ENCODE assay signal across 38 cellular contexts in genomic region chr2:132857334-132857733, GRCh38.
"Had no signal": no experiment of that assay in that cellular context is flagged by ENCODE, and none has a peak within 500 bp of the region (broad histone marks: within the 10 kb centered on the region; RNA-seq: fewer than 3 reads in every experiment).

No MANE protein-coding gene starts in this region.

- H3K27me3 Mint-ChIP-seq: activated naive CD4-positive, alpha-beta T cell treated with anti-CD3 and anti-CD28 coated beads, Interleukin-2, amount 10 ng/mL, durations not matched to agents 7 days and 5 days; activated naive CD4-positive, alpha-beta T cell treated with anti-CD3 and anti-CD28 coated beads, Interleukin-2, amount 50 U/mL, for 24 hours; activated naive CD8-positive, alpha-beta T cell; activated naive CD8-positive, alpha-beta T cell treated with anti-CD3 and anti-CD28 coated beads for 36 hours; activated naive CD8-positive, alpha-beta T cell treated with anti-CD3 and anti-CD28 coated beads, Interleukin-2, amount 10 ng/mL, durations not matched to agents 7 days and 5 days; activated naive CD8-positive, alpha-beta T cell treated with anti-CD3 and anti-CD28 coated beads, Interleukin-2, amount 50 U/mL, for 24 hours; activated T-cell treated with anti-CD3 and anti-CD28 coated beads, Interleukin-2, amount 50 U/mL, for 24 hours; activated T-helper 17 cell treated with anti-CD3 and anti-CD28 coated beads, Interleukin-2, amount 50 U/mL, for 72 hours; brain; central memory CD8-positive, alpha-beta T cell had no signal

- H3K9me3 ChIP-seq: adrenal gland, ascending aorta, body of pancreas, breast epithelium had no signal

- H3K4me3 Mint-ChIP-seq: activated naive CD4-positive, alpha-beta T cell treated with anti-CD3 and anti-CD28 coated beads for 36 hours; activated naive CD4-positive, alpha-beta T cell treated with anti-CD3 and anti-CD28 coated beads, Interleukin-2, amount 10 ng/mL, durations not matched to agents 7 days and 5 days; activated naive CD4-positive, alpha-beta T cell treated with anti-CD3 and anti-CD28 coated beads, Interleukin-2, amount 50 U/mL, for 24 hours; activated naive CD8-positive, alpha-beta T cell; activated naive CD8-positive, alpha-beta T cell treated with anti-CD3 and anti-CD28 coated beads for 36 hours; activated naive CD8-positive, alpha-beta T cell treated with anti-CD3 and anti-CD28 coated beads, Interleukin-2, amount 10 ng/mL, durations not matched to agents 7 days and 5 days; activated naive CD8-positive, alpha-beta T cell treated with anti-CD3 and anti-CD28 coated beads, Interleukin-2, amount 50 U/mL, for 24 hours; activated T-cell treated with anti-CD3 and anti-CD28 coated beads, Interleukin-2, amount 50 U/mL, for 24 hours; activated T-cell treated with anti-CD3 and anti-CD28 coated beads, Interleukin-2, amount 50 U/mL, for 4 hours; activated T-cell treated with anti-CD3 and anti-CD28 coated beads, Interleukin-2, amount 50 U/mL, for 72 hours; activated T-helper 1 cell treated with anti-CD3 and anti-CD28 coated beads, Interleukin-12 subunit alpha, Interleukin-12 subunit beta, Interleukin-2, Interleukin-4 antibody, amounts not matched to agents 30 ng/mL and 10 ng/mL and 1 ng/mL, durations not matched to agents 14 hours and 24 hours and 36 hours; activated T-helper 17 cell treated with anti-CD3 and anti-CD28 coated beads, Interleukin-2, amount 50 U/mL, for 72 hours; brain; central memory CD8-positive, alpha-beta T cell had no signal

- H3K4me1 ChIP-seq: adrenal gland, ascending aorta, body of pancreas, breast epithelium had no signal

- H3K9me3 Mint-ChIP-seq: activated naive CD4-positive, alpha-beta T cell treated with anti-CD3 and anti-CD28 coated beads for 36 hours; activated naive CD4-positive, alpha-beta T cell treated with anti-CD3 and anti-CD28 coated beads, Interleukin-2, amount 10 ng/mL, durations not matched to agents 7 days and 5 days; activated naive CD4-positive, alpha-beta T cell treated with anti-CD3 and anti-CD28 coated beads, Interleukin-2, amount 50 U/mL, for 24 hours; activated naive CD8-positive, alpha-beta T cell treated with anti-CD3 and anti-CD28 coated beads for 36 hours; activated naive CD8-positive, alpha-beta T cell treated with anti-CD3 and anti-CD28 coated beads, Interleukin-2, amount 50 U/mL, for 24 hours; activated T-cell treated with anti-CD3 and anti-CD28 coated beads, Interleukin-2, amount 50 U/mL, for 24 hours; activated T-helper 1 cell treated with anti-CD3 and anti-CD28 coated beads, Interleukin-12 subunit alpha, Interleukin-12 subunit beta, Interleukin-2, Interleukin-4 antibody, amounts not matched to agents 30 ng/mL and 10 ng/mL and 1 ng/mL, durations not matched to agents 14 hours and 24 hours and 36 hours; activated T-helper 2 cell treated with anti-CD3 and anti-CD28 coated beads, Interferon-gamma antibody, Interleukin-2, Interleukin-4, amounts not matched to agents 10 μg/mL and 5 μg/mL and 100 μg/mL, durations not matched to agents 14 hours and 24 hours and 36 hours had no signal

- H3K4me3 ChIP-seq: adrenal gland, ascending aorta, body of pancreas, breast epithelium, cardiac muscle cell had no signal

- H3K36me3 Mint-ChIP-seq: activated naive CD4-positive, alpha-beta T cell treated with anti-CD3 and anti-CD28 coated beads, Interleukin-2, amount 10 ng/mL, durations not matched to agents 7 days and 5 days; activated naive CD4-positive, alpha-beta T cell treated with anti-CD3 and anti-CD28 coated beads, Interleukin-2, amount 50 U/mL, for 24 hours; activated naive CD4-positive, alpha-beta T cell treated with anti-CD3 and anti-CD28 coated beads, Interleukin-2, amount 50 U/mL, for 72 hours; activated naive CD8-positive, alpha-beta T cell; activated naive CD8-positive, alpha-beta T cell treated with anti-CD3 and anti-CD28 coated beads for 36 hours; activated naive CD8-positive, alpha-beta T cell treated with anti-CD3 and anti-CD28 coated beads, Interleukin-2, amount 10 ng/mL, durations not matched to agents 7 days and 5 days had no signal

- DNase-seq: activated effector memory CD4-positive, alpha-beta T cell treated with anti-CD3 and anti-CD28 coated beads, Interleukin-2, amount 50 U/mL, for 16 hours; activated effector memory CD4-positive, alpha-beta T cell treated with Interleukin-2 at 50 U/mL for 16 hours; activated gamma-delta T cell; activated gamma-delta T cell treated with Interleukin-2 at 50 U/mL for 16 hours; activated naive CD4-positive, alpha-beta T cell; activated naive CD4-positive, alpha-beta T cell treated with anti-CD3 and anti-CD28 coated beads for 36 hours; activated naive CD4-positive, alpha-beta T cell treated with anti-CD3 and anti-CD28 coated beads, Interleukin-2, amount 10 ng/mL, durations not matched to agents 7 days and 5 days; activated naive CD4-positive, alpha-beta T cell treated with anti-CD3 and anti-CD28 coated beads, Interleukin-2, amount 50 U/mL, for 16 hours; activated naive CD4-positive, alpha-beta T cell treated with Interleukin-2 at 50 U/mL for 16 hours; activated naive CD8-positive, alpha-beta T cell treated with anti-CD3 and anti-CD28 coated beads for 36 hours; activated naive CD8-positive, alpha-beta T cell treated with anti-CD3 and anti-CD28 coated beads, Interleukin-2, amount 10 ng/mL, durations not matched to agents 7 days and 5 days; activated naive CD8-positive, alpha-beta T cell treated with anti-CD3 and anti-CD28 coated beads, Interleukin-2, amount 50 U/mL, for 24 hours; activated T-cell treated with anti-CD3 and anti-CD28 coated beads, Interleukin-2, amount 50 U/mL, for 1 hour; activated T-cell treated with anti-CD3 and anti-CD28 coated beads, Interleukin-2, amount 50 U/mL, for 24 hours; activated T-cell treated with anti-CD3 and anti-CD28 coated beads, Interleukin-2, amount 50 U/mL, for 4 hours; activated T-cell treated with anti-CD3 and anti-CD28 coated beads, Interleukin-2, amount 50 U/mL, for 48 hours; activated T-cell treated with anti-CD3 and anti-CD28 coated beads, Interleukin-2, amount 50 U/mL, for 72 hours; adrenal gland; amniotic stem cell; amygdala; anterior cingulate cortex; aorta; body of pancreas; brain microvascular endothelial cell; caudate nucleus; central memory CD4-positive, alpha-beta T cell; cerebellar nuclear complex had no signal

- H3K4me1 Mint-ChIP-seq: activated naive CD4-positive, alpha-beta T cell treated with anti-CD3 and anti-CD28 coated beads, Interleukin-2, amount 10 ng/mL, durations not matched to agents 7 days and 5 days; activated naive CD4-positive, alpha-beta T cell treated with anti-CD3 and anti-CD28 coated beads, Interleukin-2, amount 50 U/mL, for 24 hours; activated naive CD8-positive, alpha-beta T cell treated with anti-CD3 and anti-CD28 coated beads for 36 hours; activated naive CD8-positive, alpha-beta T cell treated with anti-CD3 and anti-CD28 coated beads, Interleukin-2, amount 10 ng/mL, durations not matched to agents 7 days and 5 days; activated naive CD8-positive, alpha-beta T cell treated with anti-CD3 and anti-CD28 coated beads, Interleukin-2, amount 50 U/mL, for 24 hours; activated T-helper 17 cell treated with anti-CD3 and anti-CD28 coated beads, Interleukin-2, amount 50 U/mL, for 72 hours; central memory CD8-positive, alpha-beta T cell had no signal

- H3K27ac Mint-ChIP-seq: activated naive CD4-positive, alpha-beta T cell treated with anti-CD3 and anti-CD28 coated beads for 36 hours; activated naive CD4-positive, alpha-beta T cell treated with anti-CD3 and anti-CD28 coated beads, Interleukin-2, amount 10 ng/mL, durations not matched to agents 7 days and 5 days; activated naive CD4-positive, alpha-beta T cell treated with anti-CD3 and anti-CD28 coated beads, Interleukin-2, amount 50 U/mL, for 24 hours; activated naive CD4-positive, alpha-beta T cell treated with anti-CD3 and anti-CD28 coated beads, Interleukin-2, amount 50 U/mL, for 72 hours; activated naive CD8-positive, alpha-beta T cell; activated naive CD8-positive, alpha-beta T cell treated with anti-CD3 and anti-CD28 coated beads for 36 hours; activated naive CD8-positive, alpha-beta T cell treated with anti-CD3 and anti-CD28 coated beads, Interleukin-2, amount 10 ng/mL, durations not matched to agents 7 days and 5 days; activated naive CD8-positive, alpha-beta T cell treated with anti-CD3 and anti-CD28 coated beads, Interleukin-2, amount 50 U/mL, for 24 hours; activated T-cell treated with anti-CD3 and anti-CD28 coated beads, Interleukin-2, amount 50 U/mL, for 24 hours; activated T-cell treated with anti-CD3 and anti-CD28 coated beads, Interleukin-2, amount 50 U/mL, for 72 hours; activated T-helper 1 cell treated with anti-CD3 and anti-CD28 coated beads, Interleukin-12 subunit alpha, Interleukin-12 subunit beta, Interleukin-2, Interleukin-4 antibody, amounts not matched to agents 30 ng/mL and 10 ng/mL and 1 ng/mL, durations not matched to agents 14 hours and 24 hours and 36 hours; activated T-helper 17 cell treated with anti-CD3 and anti-CD28 coated beads, Interleukin-2, amount 50 U/mL, for 72 hours; activated T-helper 2 cell treated with anti-CD3 and anti-CD28 coated beads, Interferon-gamma antibody, Interleukin-2, Interleukin-4, amounts not matched to agents 10 μg/mL and 5 μg/mL and 100 μg/mL, durations not matched to agents 14 hours and 24 hours and 36 hours; brain had no signal

- H3K36me3 ChIP-seq: adrenal gland, ascending aorta, brain microvascular endothelial cell, breast epithelium, cardiac muscle cell had no signal

- H3K27me3 ChIP-seq: adrenal gland, ascending aorta, body of pancreas, brain microvascular endothelial cell, breast epithelium, cardiac muscle cell had no signal

- H3K27ac ChIP-seq: adrenal gland, ascending aorta, body of pancreas, brain microvascular endothelial cell, breast epithelium, cardiac muscle cell had no signal
